35 cellular contexts compared by ENCODE assay signal in the genomic region with DNA sequence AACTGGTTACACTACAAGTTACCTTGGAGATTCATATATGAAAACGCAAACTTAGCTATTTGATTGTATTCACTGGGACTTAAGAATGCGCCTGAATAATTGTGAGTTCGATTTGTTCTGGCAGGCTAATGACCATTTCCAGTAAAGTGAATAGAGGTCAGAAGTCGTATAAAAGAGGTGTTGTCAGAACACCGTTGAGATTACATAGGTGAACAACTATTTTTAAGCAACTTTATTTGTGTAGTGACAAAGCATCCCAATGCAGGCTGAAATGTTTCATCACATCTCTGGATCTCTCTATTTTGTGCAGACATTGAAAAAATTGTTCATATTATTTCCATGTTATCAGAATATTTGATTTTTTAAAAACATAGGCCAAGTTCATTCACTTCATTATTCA.
"Had no signal": no experiment of that assay in that cellular context is flagged by ENCODE, and none has a peak within 500 bp of the region (broad histone marks: within the 10 kb centered on the region; RNA-seq: fewer than 3 reads in every experiment).

No MANE protein-coding gene starts in this region.

- H3K27me3 ChIP-seq: MG63 had no signal

- H3K4me3 ChIP-seq: MG63 had no signal

- H3K9me3 ChIP-seq: MG63 had no signal

- DNase-seq: Karpas-422, Kasumi-1, MG63, MM.1S, MV-4-11, NCI-H1048, NCI-H1092, NCI-H1092 treated with DMSO at 0.1 percent for 48 hours, NCI-H1105, NCI-H1105 treated with DMSO at 0.1 percent for 48 hours, NCI-H1417, NCI-H1417 treated with DMSO at 0.1 percent for 48 hours, NCI-H1436, NCI-H1436 treated with DMSO at 0.1 percent for 48 hours, NCI-H146, NCI-H1694, NCI-H1694 treated with DMSO at 0.1 percent for 48 hours, NCI-H187, NCI-H187 treated with DMSO at 0.1 percent for 48 hours, NCI-H1930, NCI-H2029, NCI-H2029 treated with DMSO at 0.1 percent for 48 hours, NCI-H2081, NCI-H2081 treated with DMSO at 0.1 percent for 48 hours, NCI-H2107, NCI-H2171, NCI-H2171 treated with DMSO at 0.1 percent for 48 hours, NCI-H2227 treated with DMSO at 0.1 percent for 48 hours, NCI-H226, NCI-H345, NCI-H446, NCI-H446 treated with DMSO at 0.1 percent for 48 hours, NCI-H510A, NCI-H510A treated with DMSO at 0.1 percent for 48 hours, NCI-H524 had no signal
